ENCODE assay signal across 23 cellular contexts in genomic region chr12:89203144-89203543, GRCh38.
A peak's percentile ranks its signal among the peaks of the same experiment; 100 is the strongest.
DNase-seq lines count a peak whose midpoint lies in the region; ATAC-seq and TF ChIP-seq lines count a peak whose summit lies in the region.
"Had no signal": no experiment of that assay in that cellular context is flagged by ENCODE, and none has a peak within 500 bp of the region (broad histone marks: within the 10 kb centered on the region; RNA-seq: fewer than 3 reads in every experiment).

No MANE protein-coding gene starts in this region.

- no peaks in the 10 kb centered on the region for H3K9me3 ChIP-seq in HEK293 (ENCODE audit: control insufficient read depth, insufficient read depth, low read depth, low read length)
- no peaks in the 10 kb centered on the region for H3K9me3 ChIP-seq in mesenchymal stem cell (ENCODE audit: control insufficient read depth, low read length)
- no peaks in the 10 kb centered on the region for H3K9me3 ChIP-seq in body of pancreas
- H3K9me3 ChIP-seq in tibial artery, result no peaks in the 10 kb centered on the region
- H3K9me3 ChIP-seq: BE2C, BLaER1 had no signal

- H3K79me1 ChIP-seq in mesenchymal stem cell (replicated peaks; ENCODE audit: low read length, poor library complexity, severe bottlenecking), result no peaks in the 10 kb centered on the region

- H3K9me3 Mint-ChIP-seq in activated CD8-positive, alpha-beta T cell treated with anti-CD3 and anti-CD28 coated beads, Interleukin-2, amount 10 ng/mL, durations not matched to agents 7 days and 5 days (ENCODE audit: insufficient read depth), result no peaks in the 10 kb centered on the region
- no peaks in the 10 kb centered on the region for H3K9me3 Mint-ChIP-seq in activated CD8-positive, alpha-beta T cell treated with anti-CD3 and anti-CD28 coated beads for 36 hours
- H3K9me3 Mint-ChIP-seq in activated naive CD8-positive, alpha-beta T cell treated with anti-CD3 and anti-CD28 coated beads, Interleukin-2, amount 10 ng/mL, durations not matched to agents 7 days and 5 days, result peaks cover 2% of the 10 kb centered on the region
- H3K9me3 Mint-ChIP-seq in activated naive CD8-positive, alpha-beta T cell treated with anti-CD3 and anti-CD28 coated beads for 36 hours, result no peaks in the 10 kb centered on the region
- H3K9me3 Mint-ChIP-seq: CD4-positive, CD25-positive, alpha-beta regulatory T cell; CD8-positive, alpha-beta memory T cell had no signal

- CTCF ChIA-PET in activated CD8-positive, alpha-beta T cell treated with anti-CD3 and anti-CD28 coated beads, Interleukin-2, amount 10 ng/mL, durations not matched to agents 7 days and 5 days (lab: Charles Lee), result no interaction called here
- CTCF ChIA-PET in activated CD8-positive, alpha-beta T cell treated with anti-CD3 and anti-CD28 coated beads for 36 hours (lab: Charles Lee), result no interaction called here
- CTCF ChIA-PET in HEK293 (lab: Yijun Ruan, JAX), result no interaction called here

- H3K23ac ChIP-seq in mesenchymal stem cell (ENCODE audit: low read length in 2 of 2), result no peak overlapping the region

- H3K36me3 ChIP-seq in HEK293 (ENCODE audit: control insufficient read depth in 2 of 2, insufficient read depth in 1 of 2, low read length in 2 of 2), result no peaks in the 10 kb centered on the region
- no peaks in the 10 kb centered on the region for H3K36me3 ChIP-seq in mesenchymal stem cell (ENCODE audit: control insufficient read depth in 1 of 2, insufficient read depth in 2 of 2, low read depth in 1 of 2, low read length in 2 of 2)
- no peaks in the 10 kb centered on the region for H3K36me3 ChIP-seq in body of pancreas (replicated peaks in 1 of 2; ENCODE audit: insufficient read depth in 1 of 2, low read depth in 2 of 2)
- no peaks in the 10 kb centered on the region for H3K36me3 ChIP-seq in tibial artery
- H3K36me3 ChIP-seq: BE2C, BLaER1 had no signal

- no peak overlapping the region for H2BK5ac ChIP-seq in mesenchymal stem cell (ENCODE audit: low read depth, low read length, poor library complexity, severe bottlenecking)

- H3K4me1 Mint-ChIP-seq in activated CD8-positive, alpha-beta T cell treated with anti-CD3 and anti-CD28 coated beads, Interleukin-2, amount 10 ng/mL, durations not matched to agents 7 days and 5 days (ENCODE audit: low read depth), result peaks cover 11% of the 10 kb centered on the region
- peaks cover 6% of the 10 kb centered on the region for H3K4me1 Mint-ChIP-seq in activated CD8-positive, alpha-beta T cell treated with anti-CD3 and anti-CD28 coated beads for 36 hours (ENCODE audit: low read depth)
- H3K4me1 Mint-ChIP-seq in activated naive CD8-positive, alpha-beta T cell treated with anti-CD3 and anti-CD28 coated beads, Interleukin-2, amount 10 ng/mL, durations not matched to agents 7 days and 5 days, result peaks cover 10% of the 10 kb centered on the region
- peaks cover 5% of the 10 kb centered on the region for H3K4me1 Mint-ChIP-seq in activated naive CD8-positive, alpha-beta T cell treated with anti-CD3 and anti-CD28 coated beads for 36 hours

- no peak overlapping the region for H3K9ac ChIP-seq in mesenchymal stem cell (ENCODE audit: low read length)
- H3K9ac ChIP-seq: BLaER1 had no signal

- no peak overlapping the region for H3K27ac ChIP-seq in HEK293 (ENCODE audit: extremely low read depth, low read depth, low read length)
- H3K27ac ChIP-seq in mesenchymal stem cell (ENCODE audit: low read length, poor library complexity, severe bottlenecking), result no peak overlapping the region
- no peak overlapping the region for H3K27ac ChIP-seq in body of pancreas
- no peak overlapping the region for H3K27ac ChIP-seq in tibial artery
- H3K27ac ChIP-seq: BLaER1 had no signal

- TF ChIP-seq CTCF in activated CD8-positive, alpha-beta T cell treated with anti-CD3 and anti-CD28 coated beads for 36 hours (IDR thresholded peaks at IDR 0.05), result no peak
- no peak for TF ChIP-seq CTCF in HEK293 (tag by site-specific recombination; IDR thresholded peaks at IDR 0.05)
- TF ChIP-seq CTCF in body of pancreas (IDR thresholded peaks at IDR 0.05), result no peak
- TF ChIP-seq CTCF in tibial artery (IDR thresholded peaks at IDR 0.05), result no peak

- no peak overlapping the region for H2AK5ac ChIP-seq in mesenchymal stem cell (ENCODE audit: low read length, severe bottlenecking)

- no peak overlapping the region for H2BK120ac ChIP-seq in mesenchymal stem cell (ENCODE audit: low read depth, low read length)

- H3K4ac ChIP-seq in mesenchymal stem cell (ENCODE audit: low read depth in 1 of 2, low read length in 2 of 2), result no peak overlapping the region

- DNase-seq in activated CD8-positive, alpha-beta T cell treated with anti-CD3 and anti-CD28 coated beads, Interleukin-2, amount 10 ng/mL, durations not matched to agents 7 days and 5 days, result no peak
- no peak for DNase-seq in activated CD8-positive, alpha-beta T cell treated with anti-CD3 and anti-CD28 coated beads for 36 hours
- DNase-seq in activated naive CD8-positive, alpha-beta T cell treated with anti-CD3 and anti-CD28 coated beads, Interleukin-2, amount 10 ng/mL, durations not matched to agents 7 days and 5 days, result no peak
- DNase-seq in activated naive CD8-positive, alpha-beta T cell treated with anti-CD3 and anti-CD28 coated beads for 36 hours, result no peak
- DNase-seq in mesenchymal stem cell (no peak), body of pancreas (no peak), tibial artery (no peak)
- DNase-seq: 8988T; ACHN; BE2C; C1 segment of cervical spinal cord; CD4-positive, alpha-beta memory T cell; CD4-positive, CD25-positive, alpha-beta regulatory T cell; CD8-positive, alpha-beta memory T cell; COR-L47; DMS 273 treated with DMSO at 0.1 percent for 48 hours; DMS153; DMS53; DMS79; GF-D8 had no signal

- no peaks in the 10 kb centered on the region for H3K4me1 ChIP-seq in HEK293 (ENCODE audit: control insufficient read depth, insufficient read depth, low read length)
- H3K4me1 ChIP-seq in mesenchymal stem cell (ENCODE audit: control insufficient read depth, insufficient read depth, low read depth, low read length), result no peaks in the 10 kb centered on the region
- H3K4me1 ChIP-seq in body of pancreas, result no peaks in the 10 kb centered on the region
- H3K4me1 ChIP-seq in tibial artery, result no peaks in the 10 kb centered on the region
- H3K4me1 ChIP-seq: BE2C, BLaER1 had no signal

- no peak overlapping the region for H2AFZ ChIP-seq in mesenchymal stem cell (ENCODE audit: low read depth, low read length)

- no peaks in the 10 kb centered on the region for H3K36me3 Mint-ChIP-seq in activated CD8-positive, alpha-beta T cell treated with anti-CD3 and anti-CD28 coated beads, Interleukin-2, amount 10 ng/mL, durations not matched to agents 7 days and 5 days (ENCODE audit: low read depth)
- no peaks in the 10 kb centered on the region for H3K36me3 Mint-ChIP-seq in activated CD8-positive, alpha-beta T cell treated with anti-CD3 and anti-CD28 coated beads for 36 hours (ENCODE audit: low read depth)
- H3K36me3 Mint-ChIP-seq in activated naive CD8-positive, alpha-beta T cell treated with anti-CD3 and anti-CD28 coated beads, Interleukin-2, amount 10 ng/mL, durations not matched to agents 7 days and 5 days, result peaks cover 3% of the 10 kb centered on the region
- H3K36me3 Mint-ChIP-seq in activated naive CD8-positive, alpha-beta T cell treated with anti-CD3 and anti-CD28 coated beads for 36 hours, result no peaks in the 10 kb centered on the region
- H3K36me3 Mint-ChIP-seq: CD14-positive monocyte; CD4-positive, alpha-beta memory T cell; CD4-positive, CD25-positive, alpha-beta regulatory T cell; CD8-positive, alpha-beta memory T cell had no signal

- H3K14ac ChIP-seq in mesenchymal stem cell (ENCODE audit: low read length in 2 of 2), result no peak overlapping the region

- TF ChIP-seq POLR2A in body of pancreas (IDR thresholded peaks at IDR 0.05), result no peak

- POLR2A ChIA-PET in activated CD8-positive, alpha-beta T cell treated with anti-CD3 and anti-CD28 coated beads, Interleukin-2, amount 10 ng/mL, durations not matched to agents 7 days and 5 days (lab: Charles Lee), result no interaction called here
- POLR2A ChIA-PET in activated CD8-positive, alpha-beta T cell treated with anti-CD3 and anti-CD28 coated beads for 36 hours (lab: Charles Lee), result interaction anchor here (1.4 kb wide), 1 partner anchor 10 kb away, joined by 3 read pairs; no protein-coding TSS in a partner anchor
- POLR2A ChIA-PET in activated naive CD8-positive, alpha-beta T cell treated with anti-CD3 and anti-CD28 coated beads, Interleukin-2, amount 10 ng/mL, durations not matched to agents 7 days and 5 days (lab: Charles Lee), result no interaction called here
- POLR2A ChIA-PET in HEK293 (lab: Yijun Ruan, JAX), result no interaction called here

- peak overlapping the region; percentile 37 for H4K91ac ChIP-seq in mesenchymal stem cell (ENCODE audit: low read length)

- intact Hi-C loops in activated CD8-positive, alpha-beta T cell treated with anti-CD3 and anti-CD28 coated beads for 36 hours (cut with micrococcal nuclease), result no loop called here
- intact Hi-C loops in body of pancreas (cut with DNase I), result no loop called here
- intact Hi-C loops in tibial artery (cut with DNase I; ENCODE audit: low total_unique reads), result no loop called here

- H3K27ac Mint-ChIP-seq in activated CD8-positive, alpha-beta T cell treated with anti-CD3 and anti-CD28 coated beads, Interleukin-2, amount 10 ng/mL, durations not matched to agents 7 days and 5 days, result no peak overlapping the region
- no peak overlapping the region for H3K27ac Mint-ChIP-seq in activated CD8-positive, alpha-beta T cell treated with anti-CD3 and anti-CD28 coated beads for 36 hours
- no peak overlapping the region for H3K27ac Mint-ChIP-seq in activated naive CD8-positive, alpha-beta T cell treated with anti-CD3 and anti-CD28 coated beads, Interleukin-2, amount 10 ng/mL, durations not matched to agents 7 days and 5 days
- no peak overlapping the region for H3K27ac Mint-ChIP-seq in activated naive CD8-positive, alpha-beta T cell treated with anti-CD3 and anti-CD28 coated beads for 36 hours
- H3K27ac Mint-ChIP-seq: CD14-positive monocyte; CD4-positive, alpha-beta memory T cell; CD4-positive, CD25-positive, alpha-beta regulatory T cell; CD8-positive, alpha-beta memory T cell had no signal

- H3K18ac ChIP-seq in mesenchymal stem cell (ENCODE audit: low read depth in 1 of 2, low read length in 2 of 2), result peak overlapping the region in 1 of 2 experiments; percentile 41

- no peak overlapping the region for H2BK12ac ChIP-seq in mesenchymal stem cell (ENCODE audit: low read length in 2 of 2)

- H3K4me3 ChIP-seq in HEK293 (ENCODE audit: low read depth, low read length) (no peak overlapping the region), mesenchymal stem cell (ENCODE audit: insufficient read depth in 1 of 2, low read depth in 1 of 2, low read length in 2 of 2) (no peak overlapping the region), body of pancreas (no peak overlapping the region), tibial artery (no peak overlapping the region)
- H3K4me3 ChIP-seq: BLaER1 had no signal

- ATAC-seq in activated CD8-positive, alpha-beta T cell treated with anti-CD3 and anti-CD28 coated beads, Interleukin-2, amount 10 ng/mL, durations not matched to agents 7 days and 5 days, result peak; percentile 67
- ATAC-seq in activated CD8-positive, alpha-beta T cell treated with anti-CD3 and anti-CD28 coated beads for 36 hours, result no peak
- ATAC-seq in activated naive CD8-positive, alpha-beta T cell treated with anti-CD3 and anti-CD28 coated beads, Interleukin-2, amount 10 ng/mL, durations not matched to agents 7 days and 5 days (ENCODE audit: low read depth), result peak; percentile 71
- ATAC-seq in body of pancreas, result no peak

- no peak overlapping the region for H4K8ac ChIP-seq in mesenchymal stem cell (ENCODE audit: low read length)

- WGBS in mesenchymal stem cell, result 93% methylated on average over 1 of the region's 1 CpG
- WGBS in body of pancreas, 2 donors, result 68 to 81% methylated on average over 1 of the region's 1 CpG

- H3K4me2 ChIP-seq in mesenchymal stem cell (ENCODE audit: low read length, poor library complexity, severe bottlenecking), result no peak overlapping the region
- H3K4me2 ChIP-seq: BLaER1 had no signal

- no peaks in the 10 kb centered on the region for H3K27me3 Mint-ChIP-seq in activated CD8-positive, alpha-beta T cell treated with anti-CD3 and anti-CD28 coated beads, Interleukin-2, amount 10 ng/mL, durations not matched to agents 7 days and 5 days (ENCODE audit: low read depth)
- H3K27me3 Mint-ChIP-seq in activated CD8-positive, alpha-beta T cell treated with anti-CD3 and anti-CD28 coated beads for 36 hours, result no peaks in the 10 kb centered on the region
- H3K27me3 Mint-ChIP-seq in activated naive CD8-positive, alpha-beta T cell treated with anti-CD3 and anti-CD28 coated beads, Interleukin-2, amount 10 ng/mL, durations not matched to agents 7 days and 5 days, result no peaks in the 10 kb centered on the region
- H3K27me3 Mint-ChIP-seq in activated naive CD8-positive, alpha-beta T cell treated with anti-CD3 and anti-CD28 coated beads for 36 hours, result peaks cover 4% of the 10 kb centered on the region
- H3K27me3 Mint-ChIP-seq: CD4-positive, alpha-beta memory T cell had no signal

- H3K27me3 ChIP-seq in mesenchymal stem cell (ENCODE audit: control insufficient read depth in 1 of 2, insufficient read depth in 1 of 2, low read length in 2 of 2), result no peaks in the 10 kb centered on the region
- no peaks in the 10 kb centered on the region for H3K27me3 ChIP-seq in body of pancreas
- H3K27me3 ChIP-seq in tibial artery, result no peaks in the 10 kb centered on the region
- H3K27me3 ChIP-seq: BE2C, BLaER1 had no signal

- no peak overlapping the region for H3K4me3 Mint-ChIP-seq in activated CD8-positive, alpha-beta T cell treated with anti-CD3 and anti-CD28 coated beads, Interleukin-2, amount 10 ng/mL, durations not matched to agents 7 days and 5 days
- no peak overlapping the region for H3K4me3 Mint-ChIP-seq in activated CD8-positive, alpha-beta T cell treated with anti-CD3 and anti-CD28 coated beads for 36 hours
- H3K4me3 Mint-ChIP-seq in activated naive CD8-positive, alpha-beta T cell treated with anti-CD3 and anti-CD28 coated beads, Interleukin-2, amount 10 ng/mL, durations not matched to agents 7 days and 5 days, result no peak overlapping the region
- no peak overlapping the region for H3K4me3 Mint-ChIP-seq in activated naive CD8-positive, alpha-beta T cell treated with anti-CD3 and anti-CD28 coated beads for 36 hours
- H3K4me3 Mint-ChIP-seq: CD14-positive monocyte; CD4-positive, alpha-beta memory T cell; CD4-positive, CD25-positive, alpha-beta regulatory T cell; CD8-positive, alpha-beta memory T cell had no signal

- H2BK15ac ChIP-seq in mesenchymal stem cell (ENCODE audit: low read depth, poor library complexity, severe bottlenecking), result no peak overlapping the region

Comparison
In these comparisons a context has a peak if more than half of its experiments do, and no peak if none do; other contexts are left out.
1. ATAC-seq: peak in activated CD8-positive, alpha-beta T cell treated with anti-CD3 and anti-CD28 coated beads, Interleukin-2, amount 10 ng/mL, durations not matched to agents 7 days and 5 days (single experiment) and activated naive CD8-positive, alpha-beta T cell treated with anti-CD3 and anti-CD28 coated beads, Interleukin-2, amount 10 ng/mL, durations not matched to agents 7 days and 5 days (single experiment); none in activated CD8-positive, alpha-beta T cell treated with anti-CD3 and anti-CD28 coated beads for 36 hours (single experiment) and body of pancreas (single experiment).